ENCODE assay signal across 30 cellular contexts in genomic region chr2:178951266-178952006, GRCh38.
"Had no signal": no experiment of that assay in that cellular context is flagged by ENCODE, and none has a peak within 500 bp of the region (broad histone marks: within the 10 kb centered on the region; RNA-seq: fewer than 3 reads in every experiment).

No MANE protein-coding gene starts in this region.

- H3K27me3 ChIP-seq: neutrophil, pancreas, right atrium auricular region, spleen, suprapubic skin, testis, tibial artery, transverse colon, upper lobe of right lung, uterus had no signal

- DNase-seq: naive thymus-derived CD4-positive, alpha-beta T cell; natural killer cell; nucleus accumbens; pancreas; retina; spleen; stimulated activated CD4-positive, alpha-beta T cell treated with anti-CD3 and anti-CD28 coated beads, Interleukin-12 subunit alpha, Interleukin-12 subunit beta, amount 100 ng/mL, for 4 hours; stimulated activated CD4-positive, alpha-beta T cell treated with anti-CD3 and anti-CD28 coated beads, Interleukin-1b, Interleukin-23, amount 100 ng/mL, for 48 hours; stimulated activated CD4-positive, alpha-beta T cell treated with anti-CD3 and anti-CD28 coated beads, Interleukin-4, amount 100 ng/mL, for 1 hour; stimulated activated CD4-positive, alpha-beta T cell treated with anti-CD3 and anti-CD28 coated beads, Interleukin-4, amount 100 ng/mL, for 4 hours; stimulated activated CD8-positive, alpha-beta memory T cell treated with anti-CD3 and anti-CD28 coated beads, Interleukin-4, amount 100 ng/mL, for 48 hours; stimulated activated naive CD4-positive, alpha-beta T cell; stimulated activated naive CD8-positive, alpha-beta T cell treated with anti-CD3 and anti-CD28 coated beads, Interleukin-15, amount 100 ng/mL, for 72 hours; stimulated activated naive CD8-positive, alpha-beta T cell treated with anti-CD3 and anti-CD28 coated beads, Interleukin-15, Interleukin-2, amounts not matched to agents 100 U/mL and 50 U/mL, for 24 hours; substantia nigra; testis; tibial artery; transverse colon; upper lobe of right lung; uterus had no signal

- H3K27ac ChIP-seq: neutrophil, pancreas, prostate gland, right atrium auricular region, skin epidermis, spleen, suprapubic skin, testis, tibial artery, transverse colon, upper lobe of right lung, uterus had no signal

- H3K4me3 Mint-ChIP-seq: naive thymus-derived CD4-positive, alpha-beta T cell; natural killer cell; nephron; stimulated activated memory B cell treated with anti-CD40 and anti-IgM and Interleukin-4, amounts not matched to agents 10 μg/mL and 1 μg/mL and 100 μg/mL, for 72 hours; stimulated activated naive CD8-positive, alpha-beta T cell treated with anti-CD3 and anti-CD28 coated beads, Interleukin-15, amount 100 ng/mL, for 72 hours; type B pancreatic cell had no signal

- H3K27me3 Mint-ChIP-seq: naive thymus-derived CD4-positive, alpha-beta T cell; stimulated activated memory B cell treated with anti-CD40 and anti-IgM and Interleukin-4, amounts not matched to agents 10 μg/mL and 1 μg/mL and 100 μg/mL, for 72 hours; stimulated activated naive CD8-positive, alpha-beta T cell treated with anti-CD3 and anti-CD28 coated beads, Interleukin-15, amount 100 ng/mL, for 72 hours; type B pancreatic cell had no signal

- H3K4me2 ChIP-seq: smooth muscle cell had no signal

- H3K4me3 ChIP-seq: pancreas, prostate gland, right atrium auricular region, skin epidermis, smooth muscle cell, spleen, suprapubic skin, testis, tibial artery, transverse colon, upper lobe of right lung, uterus had no signal

- H3K36me3 Mint-ChIP-seq: natural killer cell, type B pancreatic cell had no signal

- H3K9me3 Mint-ChIP-seq: type B pancreatic cell had no signal

- H3K4me1 ChIP-seq: pancreas, prostate gland, spleen, suprapubic skin, testis, tibial artery, transverse colon, upper lobe of right lung, uterus had no signal

- ATAC-seq: naive thymus-derived CD4-positive, alpha-beta T cell; natural killer cell; pancreas; sciatic nerve; stimulated activated memory B cell treated with anti-CD40 and anti-IgM and Interleukin-4, amounts not matched to agents 10 μg/mL and 1 μg/mL and 100 μg/mL, for 72 hours; stimulated activated naive CD8-positive, alpha-beta T cell treated with anti-CD3 and anti-CD28 coated beads, Interleukin-15, amount 100 ng/mL, for 72 hours; stimulated activated naive CD8-positive, alpha-beta T cell treated with anti-CD3 and anti-CD28 coated beads, Interleukin-15, Interleukin-2, amounts not matched to agents 100 U/mL and 50 U/mL, for 24 hours; upper lobe of right lung had no signal

- H3K36me3 ChIP-seq: neutrophil, pancreas, prostate gland, right atrium auricular region, spleen, suprapubic skin, tibial artery, transverse colon, upper lobe of right lung, uterus had no signal

- H3K4me1 Mint-ChIP-seq: natural killer cell; stimulated activated memory B cell treated with anti-CD40 and anti-IgM and Interleukin-4, amounts not matched to agents 10 μg/mL and 1 μg/mL and 100 μg/mL, for 72 hours had no signal

- H3K9me3 ChIP-seq: neutrophil, pancreas, prostate gland, right atrium auricular region, suprapubic skin, testis, tibial artery, transverse colon, upper lobe of right lung, uterus had no signal

- H3K27ac Mint-ChIP-seq: naive thymus-derived CD4-positive, alpha-beta T cell; natural killer cell; nephron; stimulated activated memory B cell treated with anti-CD40 and anti-IgM and Interleukin-4, amounts not matched to agents 10 μg/mL and 1 μg/mL and 100 μg/mL, for 72 hours; type B pancreatic cell had no signal

- FAIRE-seq: pancreas had no signal
